Comparison of ENCODE assay signal across 18 cellular contexts in genomic region chr14:97177635-97178034, GRCh38.
DNase-seq lines count a peak whose midpoint lies in the region; ATAC-seq and TF ChIP-seq lines count a peak whose summit lies in the region.
"Had no signal": no experiment of that assay in that cellular context is flagged by ENCODE, and none has a peak within 500 bp of the region (broad histone marks: within the 10 kb centered on the region; RNA-seq: fewer than 3 reads in every experiment).

No MANE protein-coding gene starts in this region.

- H3K9me3 ChIP-seq in esophagus muscularis mucosa, result no peaks in the 10 kb centered on the region
- H3K9me3 ChIP-seq: thyroid gland had no signal

- TF ChIP-seq POLR2A in esophagus muscularis mucosa (IDR thresholded peaks at IDR 0.05; ENCODE audit: low read depth), result no peak

- H3K4me3 Mint-ChIP-seq in WTC11, result no peak overlapping the region
- H3K4me3 Mint-ChIP-seq: activated naive CD8-positive, alpha-beta T cell; nephron; T-helper 2 cell treated with Interferon-gamma antibody and Interleukin-4, amounts not matched to agents 5 μg/mL and 100 μg/mL, for 36 hours had no signal

- POLR2A ChIA-PET in WTC11 (lab: Charles Lee), result no interaction called here

- DNase-seq in Daoy (ENCODE audit: low read depth) (peak; percentile 62), esophagus muscularis mucosa (ENCODE audit: extremely low spot score) (peak; percentile 78), WTC11 (ENCODE audit: low spot score) (no peak)
- DNase-seq: C1 segment of cervical spinal cord, dermis blood vessel endothelial cell, heart right ventricle, MV-4-11, NCI-H2029 treated with DMSO at 0.1 percent for 48 hours, thyroid gland had no signal

- TF ChIP-seq CTCF in esophagus muscularis mucosa (IDR thresholded peaks at IDR 0.05) (no peak), WTC11 (IDR thresholded peaks at IDR 0.05) (no peak)

- no peak for TF ChIP-seq EP300 in esophagus muscularis mucosa (IDR thresholded peaks at IDR 0.05)

- no peaks in the 10 kb centered on the region for H3K4me1 ChIP-seq in esophagus muscularis mucosa
- H3K4me1 ChIP-seq: heart right ventricle, thyroid gland had no signal

- H3K27me3 Mint-ChIP-seq in WTC11 (ENCODE audit: low read depth), result peaks cover 2% of the 10 kb centered on the region; the same call in 1 of the 2 replicates
- H3K27me3 Mint-ChIP-seq: activated naive CD8-positive, alpha-beta T cell had no signal

- no peak overlapping the region for H3K27ac ChIP-seq in esophagus muscularis mucosa (replicated peaks in 1 of 4)
- H3K27ac ChIP-seq: heart right ventricle, SJSA1, thyroid gland had no signal

- H3K36me3 ChIP-seq in esophagus muscularis mucosa, result no peaks in the 10 kb centered on the region
- H3K36me3 ChIP-seq: heart right ventricle, SJSA1, thyroid gland had no signal

- H3K9me3 Mint-ChIP-seq in WTC11, result peaks cover 12% of the 10 kb centered on the region
- H3K9me3 Mint-ChIP-seq: nephron had no signal

- ATAC-seq in GM18868 (IDR thresholded peaks at IDR 0.05; ENCODE audit: unreplicated experiment) (peak; percentile 86), HG03460 (IDR thresholded peaks at IDR 0.05; ENCODE audit: unreplicated experiment) (peak; percentile 64), HG02798 (IDR thresholded peaks at IDR 0.05; ENCODE audit: poor library complexity, unreplicated experiment) (no peak), GM18867 (IDR thresholded peaks at IDR 0.05; ENCODE audit: unreplicated experiment) (no peak), WTC11 (no peak)
- ATAC-seq: heart right ventricle had no signal

- no peak overlapping the region; the same call in none of the 2 replicates for H3K27ac Mint-ChIP-seq in WTC11
- H3K27ac Mint-ChIP-seq: activated naive CD8-positive, alpha-beta T cell; nephron; T-helper 2 cell treated with Interferon-gamma antibody and Interleukin-4, amounts not matched to agents 5 μg/mL and 100 μg/mL, for 36 hours had no signal

- peaks cover 5% of the 10 kb centered on the region; the same call in 1 of the 2 replicates for H3K36me3 Mint-ChIP-seq in WTC11
- H3K36me3 Mint-ChIP-seq: activated naive CD8-positive, alpha-beta T cell had no signal

- H3K4me3 ChIP-seq in esophagus muscularis mucosa, result no peak overlapping the region
- H3K4me3 ChIP-seq: heart right ventricle, SJSA1, smooth muscle cell, thyroid gland had no signal

- CTCF ChIA-PET in WTC11 (lab: Charles Lee), result no interaction called here

- intact Hi-C loops in esophagus muscularis mucosa (cut with DNase I), result no loop called here

- no peaks in the 10 kb centered on the region for H3K4me1 Mint-ChIP-seq in WTC11
- H3K4me1 Mint-ChIP-seq: nephron had no signal

- WGBS in esophagus muscularis mucosa, result 73% methylated on average over 5 of the region's 5 CpGs

- H3K27me3 ChIP-seq in esophagus muscularis mucosa, result peaks cover 0 to 17% (median 0%) of the 10 kb centered on the region in 4 donors
- H3K27me3 ChIP-seq: SJSA1, thyroid gland had no signal

TF ChIP-seq in WTC11, 78 proteins besides CTCF, POLR2A, EP300 and RAD21:
- TF ChIP-seq SP1 (CRISPR knock-in tag; conservative IDR thresholded peaks at IDR 0.05) (no peak), NR1H2 (CRISPR knock-in tag; IDR thresholded peaks at IDR 0.05) (no peak)

Comparison
In these comparisons a context has a peak if more than half of its experiments do, and no peak if none do; other contexts are left out.
1. ATAC-seq: peak in GM18868 (single experiment) and HG03460 (single experiment); none in HG02798 (single experiment), GM18867 (single experiment) and WTC11 (single experiment).